Comparison of ENCODE assay signal across 20 cellular contexts in genomic region chr7:48074231-48074654, GRCh38. TPM values are rescaled to one million over a fixed set of nuclear protein-coding genes. Genes with fewer than 3 reads are reported as not detected.
DNase-seq lines count a peak whose midpoint lies in the region; ATAC-seq, FAIRE-seq and TF ChIP-seq lines count a peak whose summit lies in the region.
"Had no signal": no experiment of that assay in that cellular context is flagged by ENCODE, and none has a peak within 500 bp of the region (broad histone marks: within the 10 kb centered on the region; RNA-seq: fewer than 3 reads in every experiment).

No MANE protein-coding gene starts in this region.

- H3K27ac Mint-ChIP-seq in astrocyte (ENCODE audit: unreplicated experiment) = no peak overlapping the region
- H3K27ac Mint-ChIP-seq: WTC11 had no signal

- intact Hi-C loops in HepG2 (cut with micrococcal nuclease; ENCODE audit: unreplicated experiment) = no loop called here

- FAIRE-seq in astrocyte (lab: Jason Lieb, UNC) (no peak), HepG2 (lab: Jason Lieb, UNC) (no peak), frontal cortex (lab: Jason Lieb, UNC) (no peak)
- FAIRE-seq: D721Med, endometrium, H1 had no signal

- peak; percentile 53 for DNase-seq in AG20443 (ENCODE audit: low spot score)
- DNase-seq in astrocyte (ENCODE audit: low read depth) = peak; percentile 14
- no peak for DNase-seq in HepG2 (ENCODE audit: low spot score)
- no peak for DNase-seq in frontal cortex (ENCODE audit: low spot score in 2 of 2)
- no peak for DNase-seq in brain microvascular endothelial cell
- DNase-seq: activated effector memory CD4-positive, alpha-beta T cell treated with anti-CD3 and anti-CD28 coated beads, Interleukin-2, amount 50 U/mL, for 16 hours; BE2C; posterior cingulate gyrus; stimulated activated CD4-positive, alpha-beta T cell treated with anti-CD3 and anti-CD28 coated beads, Interleukin-2, amount 100 ng/mL, for 48 hours; T-helper 1 cell had no signal

- no peak overlapping the region for H3K9ac ChIP-seq in astrocyte (ENCODE audit: low read length)
- no peak overlapping the region for H3K9ac ChIP-seq in HepG2 (ENCODE audit: insufficient read depth, low read depth, low read length)
- H3K9ac ChIP-seq: KMS-11 had no signal

- no peaks in the 10 kb centered on the region for H3K36me3 ChIP-seq in HEK293 (ENCODE audit: control insufficient read depth in 2 of 2, insufficient read depth in 1 of 2, low read length in 2 of 2)
- H3K36me3 ChIP-seq in astrocyte (ENCODE audit: insufficient read depth, low read length) = no peaks in the 10 kb centered on the region
- no peaks in the 10 kb centered on the region for H3K36me3 ChIP-seq in mesodermal cell (ENCODE audit: control insufficient read depth, insufficient read depth, low read length)
- H3K36me3 ChIP-seq in HepG2 (replicated peaks in 1 of 2; ENCODE audit: control insufficient read depth in 1 of 2, insufficient read depth in 2 of 2, low read length in 2 of 2) = no peaks in the 10 kb centered on the region
- H3K36me3 ChIP-seq in brain microvascular endothelial cell (replicated peaks) = no peaks in the 10 kb centered on the region
- H3K36me3 ChIP-seq: BE2C had no signal

- no peak overlapping the region for H2AFZ ChIP-seq in astrocyte (ENCODE audit: low read depth, low read length)
- no peak overlapping the region for H2AFZ ChIP-seq in HepG2 (ENCODE audit: low read length)

- in situ Hi-C loops in HepG2 (cut with HindIII; ENCODE audit: extremely low pct_ligation_motif_present, low pct_unique_long_range_greater_than_20kb) (no loop called here), brain microvascular endothelial cell (cut with HindIII; ENCODE audit: low pct_ligation_motif_present, low sequenced_read_pairs) (no loop called here)

- H3K4me1 ChIP-seq in HEK293 (ENCODE audit: control insufficient read depth, insufficient read depth, low read length) (no peaks in the 10 kb centered on the region), astrocyte (ENCODE audit: insufficient read depth, low read length) (no peaks in the 10 kb centered on the region), mesodermal cell (ENCODE audit: control insufficient read depth, insufficient read depth, low read length, poor library complexity, severe bottlenecking) (peaks cover 7% of the 10 kb centered on the region), HepG2 (ENCODE audit: insufficient read depth, low read length) (no peaks in the 10 kb centered on the region)

- H3K4me1 Mint-ChIP-seq in astrocyte (ENCODE audit: low read depth, unreplicated experiment) = peaks cover 8% of the 10 kb centered on the region
- H3K4me1 Mint-ChIP-seq: WTC11 had no signal

- no peak for ATAC-seq in HepG2
- ATAC-seq in HG03432 (IDR thresholded peaks at IDR 0.05; ENCODE audit: unreplicated experiment) = no peak
- ATAC-seq: WTC11 had no signal

- no peak for TF ChIP-seq RAD21 in HepG2 (CRISPR knock-in tag; IDR thresholded peaks at IDR 0.05)

- H3K27me3 ChIP-seq in astrocyte (ENCODE audit: insufficient read depth, low read length) (no peaks in the 10 kb centered on the region), HepG2 (ENCODE audit: control insufficient read depth in 1 of 2, insufficient read depth in 2 of 2, low read length in 2 of 2) (no peaks in the 10 kb centered on the region), brain microvascular endothelial cell (replicated peaks) (no peaks in the 10 kb centered on the region)
- H3K27me3 ChIP-seq: BE2C had no signal

- no TSS peak for BruUV-seq in HepG2 (replicated peaks; lab: Mats Ljungman, UMichigan)

- no peaks in the 10 kb centered on the region for H3K9me3 Mint-ChIP-seq in astrocyte (ENCODE audit: unreplicated experiment)

- TF ChIP-seq CTCF in HEK293 (tag by site-specific recombination; IDR thresholded peaks at IDR 0.05) = no peak
- TF ChIP-seq CTCF in astrocyte (IDR thresholded peaks at IDR 0.05; ENCODE audit: insufficient read depth, low read depth, low read length) = no peak
- no peak for TF ChIP-seq CTCF in HepG2 (CRISPR knock-in tag; IDR thresholded peaks at IDR 0.05)
- no peak for TF ChIP-seq CTCF in brain microvascular endothelial cell (IDR thresholded peaks at IDR 0.05; ENCODE audit: low read depth, low read length, missing control alignments)

- TF ChIP-seq EP300 in HepG2 (IDR thresholded peaks at IDR 0.05; ENCODE audit: low read depth in 2 of 2, low read length in 2 of 2) = no peak
- no peak for TF ChIP-seq EP300 in HepG2 (CRISPR knock-in tag; IDR thresholded peaks at IDR 0.05; ENCODE audit: borderline replicate concordance)

- H4K20me1 ChIP-seq in astrocyte (ENCODE audit: insufficient read depth, low read length) = no peaks in the 10 kb centered on the region
- no peaks in the 10 kb centered on the region for H4K20me1 ChIP-seq in HepG2 (ENCODE audit: insufficient read depth, low read length)

- no peaks in the 10 kb centered on the region for H3K36me3 Mint-ChIP-seq in astrocyte (ENCODE audit: low read depth, unreplicated experiment)

- no peak overlapping the region for H3K4me3 Mint-ChIP-seq in astrocyte (ENCODE audit: unreplicated experiment)
- H3K4me3 Mint-ChIP-seq: WTC11 had no signal

- H3K9me3 ChIP-seq in HEK293 (ENCODE audit: control insufficient read depth, insufficient read depth, low read depth, low read length) = no peaks in the 10 kb centered on the region
- no peaks in the 10 kb centered on the region for H3K9me3 ChIP-seq in astrocyte (ENCODE audit: insufficient read depth, low read depth, low read length)
- peaks cover 6% of the 10 kb centered on the region for H3K9me3 ChIP-seq in mesodermal cell (ENCODE audit: control insufficient read depth, low read length)
- H3K9me3 ChIP-seq in HepG2 (ENCODE audit: low read length) = no peaks in the 10 kb centered on the region; the same call in 1 of the 2 replicates
- H3K9me3 ChIP-seq: BE2C had no signal

- CTCF ChIA-PET in HEK293 (lab: Yijun Ruan, JAX) = no interaction called here
- CTCF ChIA-PET in HepG2 (lab: Yijun Ruan, JAX; ENCODE audit: low intra/inter-chr PET ratio, low total read pairs) = no interaction called here

- POLR2A ChIA-PET in HEK293 (lab: Yijun Ruan, JAX) (interaction anchor here (1.2 kb wide), 1 partner anchor 14 kb away, joined by 4 read pairs; no protein-coding TSS in a partner anchor), HepG2 (lab: Yijun Ruan, JAX) (no interaction called here)

- no peaks in the 10 kb centered on the region for H3K79me2 ChIP-seq in astrocyte (ENCODE audit: insufficient read depth, low read length)
- no peaks in the 10 kb centered on the region for H3K79me2 ChIP-seq in HepG2 (ENCODE audit: insufficient read depth, low read length)

- no peak for TF ChIP-seq POLR2A in HepG2 (IDR thresholded peaks at IDR 0.05; ENCODE audit: insufficient read depth in 1 of 2, low read depth in 2 of 2, low read length in 2 of 2)

- H3K27ac ChIP-seq in HEK293 (ENCODE audit: extremely low read depth, low read depth, low read length) = no peak overlapping the region
- H3K27ac ChIP-seq in astrocyte (ENCODE audit: low read depth, low read length) = no peak overlapping the region
- peak overlapping the region; percentile 52 for H3K27ac ChIP-seq in mesodermal cell (ENCODE audit: low read depth, low read length, severe bottlenecking)
- no peak overlapping the region for H3K27ac ChIP-seq in HepG2 (ENCODE audit: extremely low read length, insufficient read depth, low read length)
- H3K27ac ChIP-seq in brain microvascular endothelial cell = no peak overlapping the region
- H3K27ac ChIP-seq: KMS-11 had no signal

- H3K4me3 ChIP-seq in HEK293 (ENCODE audit: low read depth, low read length) (no peak overlapping the region), astrocyte (ENCODE audit: insufficient read depth, low read depth, low read length) (no peak overlapping the region), mesodermal cell (ENCODE audit: extremely low read depth, insufficient read depth, low read length, poor library complexity, severe bottlenecking) (no peak overlapping the region), HepG2 (replicated peaks in 1 of 3; ENCODE audit: insufficient read depth in 1 of 3, low read depth in 2 of 3, low read length in 3 of 3) (no peak overlapping the region), brain microvascular endothelial cell (ENCODE audit: low read depth, low read length) (no peak overlapping the region)

- H3K4me2 ChIP-seq in astrocyte (ENCODE audit: low read length) (no peak overlapping the region), HepG2 (ENCODE audit: low read depth, low read length) (no peak overlapping the region)
- H3K4me2 ChIP-seq: KMS-11 had no signal

- H3K27me3 Mint-ChIP-seq in astrocyte (ENCODE audit: low read depth, unreplicated experiment) = peaks cover 3% of the 10 kb centered on the region

RNA-seq across cellular contexts. Expression of gene UPP1, which starts 14.8 kb away (rescaled TPM):
- total RNA-seq in astrocyte = 33.6 and 54.2 TPM in 2 replicates
- polyA plus RNA-seq in mesodermal cell (2013, experiment 1 of 2) = 53.8 TPM
- 42.8 TPM for polyA plus RNA-seq in mesodermal cell (2013, experiment 2 of 2)
- 5.5 and 5.7 TPM in 2 replicates for total RNA-seq in HepG2 (2016; rRNA removed; fragmentation: Illumina TruSeq; extraction: Trizol)
- 4.4 and 7.3 TPM in 2 replicates for total RNA-seq in HepG2 (2016; cell fraction: cytosol; rRNA removed; fragmentation: Illumina TruSeq; extraction: Trizol; ENCODE audit: low read depth)
- total RNA-seq in HepG2 (2016; cell fraction: insoluble cytoplasmic fraction; rRNA removed; fragmentation: Illumina TruSeq; extraction: Trizol) = 5.0 and 5.2 TPM in 2 replicates
- 8.2 and 9.6 TPM in 2 replicates for total RNA-seq in HepG2 (2016; cell fraction: membrane; rRNA removed; fragmentation: Illumina TruSeq; extraction: Trizol)
- 4.1 and 4.4 TPM in 2 replicates for total RNA-seq in HepG2 (2016; cell fraction: nucleus; rRNA removed; fragmentation: Illumina TruSeq; extraction: Trizol)
- 9.8 and 12.4 TPM in 2 replicates for polyA plus RNA-seq in HepG2 (2011; rRNA removed)
- polyA plus RNA-seq in HepG2 (2011; cell fraction: cytosol; rRNA removed) = 9.5 and 11.8 TPM in 2 replicates
- polyA plus RNA-seq in HepG2 (2011; cell fraction: nucleus; rRNA removed) = 20.6 and 22.1 TPM in 2 replicates
- 5.4 and 9.0 TPM in 2 replicates for polyA plus RNA-seq in HepG2 (2012)
- 7.9 and 9.8 TPM in 2 replicates for polyA plus RNA-seq in HepG2 (2016; cell fraction: cytosol; fragmentation: Illumina TruSeq; extraction: Trizol; ENCODE audit: low read depth)
- polyA plus RNA-seq in HepG2 (2016; cell fraction: insoluble cytoplasmic fraction; fragmentation: Illumina TruSeq; extraction: Trizol; ENCODE audit: low read depth) = 7.1 and 8.0 TPM in 2 replicates
- 8.1 and 8.4 TPM in 2 replicates for polyA plus RNA-seq in HepG2 (2016; cell fraction: membrane; fragmentation: Illumina TruSeq; extraction: Trizol; ENCODE audit: low read depth)
- polyA plus RNA-seq in HepG2 (2016; cell fraction: nucleus; fragmentation: Illumina TruSeq; extraction: Trizol; ENCODE audit: insufficient read depth, low read depth) = 8.7 and 10.6 TPM in 2 replicates
- 7.2 and 13.8 TPM in 2 replicates for polyA minus RNA-seq in HepG2 (2011; rRNA and poly(A)+ RNA removed; ENCODE audit: low replicate concordance)
- polyA minus RNA-seq in HepG2 (2011; cell fraction: cytosol; rRNA and poly(A)+ RNA removed) = 3.3 and 3.4 TPM in 2 replicates
- polyA minus RNA-seq in HepG2 (2011; cell fraction: nucleus; rRNA and poly(A)+ RNA removed) = 7.9 and 9.2 TPM in 2 replicates
- 3.3 TPM for total RNA-seq in frontal cortex

RNA-seq across cellular contexts. Expression of gene C7orf57, which starts 38.9 kb away (rescaled TPM):
- not detected in 2 replicates for total RNA-seq in astrocyte
- 0.26 TPM for polyA plus RNA-seq in mesodermal cell (2013, experiment 1 of 2)
- 0.35 TPM for polyA plus RNA-seq in mesodermal cell (2013, experiment 2 of 2)
- not detected in 2 replicates for total RNA-seq in HepG2 (2016; rRNA removed; fragmentation: Illumina TruSeq; extraction: Trizol)
- not detected in 2 replicates for total RNA-seq in HepG2 (2016; cell fraction: cytosol; rRNA removed; fragmentation: Illumina TruSeq; extraction: Trizol; ENCODE audit: low read depth)
- not detected in 2 replicates for total RNA-seq in HepG2 (2016; cell fraction: insoluble cytoplasmic fraction; rRNA removed; fragmentation: Illumina TruSeq; extraction: Trizol)
- total RNA-seq in HepG2 (2016; cell fraction: membrane; rRNA removed; fragmentation: Illumina TruSeq; extraction: Trizol) = not detected in 2 replicates
- not detected in 2 replicates for total RNA-seq in HepG2 (2016; cell fraction: nucleus; rRNA removed; fragmentation: Illumina TruSeq; extraction: Trizol)
- not detected in 2 replicates for polyA plus RNA-seq in HepG2 (2011; rRNA removed)
- not detected in 2 replicates for polyA plus RNA-seq in HepG2 (2011; cell fraction: cytosol; rRNA removed)
- not detected in 2 replicates for polyA plus RNA-seq in HepG2 (2011; cell fraction: nucleus; rRNA removed)
- not detected in 2 replicates for polyA plus RNA-seq in HepG2 (2012)
- polyA plus RNA-seq in HepG2 (2016; cell fraction: cytosol; fragmentation: Illumina TruSeq; extraction: Trizol; ENCODE audit: low read depth) = not detected in 2 replicates
- not detected in 2 replicates for polyA plus RNA-seq in HepG2 (2016; cell fraction: insoluble cytoplasmic fraction; fragmentation: Illumina TruSeq; extraction: Trizol; ENCODE audit: low read depth)
- polyA plus RNA-seq in HepG2 (2016; cell fraction: membrane; fragmentation: Illumina TruSeq; extraction: Trizol; ENCODE audit: low read depth) = not detected in 2 replicates
- polyA plus RNA-seq in HepG2 (2016; cell fraction: nucleus; fragmentation: Illumina TruSeq; extraction: Trizol; ENCODE audit: insufficient read depth, low read depth) = not detected in 2 replicates
- not detected in 2 replicates for polyA minus RNA-seq in HepG2 (2011; rRNA and poly(A)+ RNA removed; ENCODE audit: low replicate concordance)
- polyA minus RNA-seq in HepG2 (2011; cell fraction: cytosol; rRNA and poly(A)+ RNA removed) = not detected in 2 replicates
- not detected in 2 replicates for polyA minus RNA-seq in HepG2 (2011; cell fraction: nucleus; rRNA and poly(A)+ RNA removed)
- total RNA-seq in frontal cortex = under 0.01 TPM
- total RNA-seq: liver had no signal
- polyA plus RNA-seq: liver had no signal

RNA-seq across cellular contexts. Expression of gene SUN3, which starts 45.3 kb away (rescaled TPM):
- total RNA-seq in astrocyte (not detected in 2 replicates), HepG2 (2016; rRNA removed; fragmentation: Illumina TruSeq; extraction: Trizol) (not detected in 2 replicates), frontal cortex (not detected)
- polyA plus RNA-seq in mesodermal cell (2013, experiment 1 of 2) = not detected
- polyA plus RNA-seq in mesodermal cell (2013, experiment 2 of 2) = not detected
- total RNA-seq in HepG2 (2016; cell fraction: cytosol; rRNA removed; fragmentation: Illumina TruSeq; extraction: Trizol; ENCODE audit: low read depth) = not detected in 2 replicates
- not detected in 2 replicates for total RNA-seq in HepG2 (2016; cell fraction: insoluble cytoplasmic fraction; rRNA removed; fragmentation: Illumina TruSeq; extraction: Trizol)
- not detected in 2 replicates for total RNA-seq in HepG2 (2016; cell fraction: membrane; rRNA removed; fragmentation: Illumina TruSeq; extraction: Trizol)
- total RNA-seq in HepG2 (2016; cell fraction: nucleus; rRNA removed; fragmentation: Illumina TruSeq; extraction: Trizol) = not detected in 2 replicates
- polyA plus RNA-seq in HepG2 (2011; rRNA removed) = not detected in 2 replicates
- not detected in 2 replicates for polyA plus RNA-seq in HepG2 (2011; cell fraction: cytosol; rRNA removed)
- not detected in 2 replicates for polyA plus RNA-seq in HepG2 (2011; cell fraction: nucleus; rRNA removed)
- not detected in 2 replicates for polyA plus RNA-seq in HepG2 (2012)
- polyA plus RNA-seq in HepG2 (2016; cell fraction: cytosol; fragmentation: Illumina TruSeq; extraction: Trizol; ENCODE audit: low read depth) = not detected in 2 replicates
- polyA plus RNA-seq in HepG2 (2016; cell fraction: insoluble cytoplasmic fraction; fragmentation: Illumina TruSeq; extraction: Trizol; ENCODE audit: low read depth) = not detected in 2 replicates
- polyA plus RNA-seq in HepG2 (2016; cell fraction: membrane; fragmentation: Illumina TruSeq; extraction: Trizol; ENCODE audit: low read depth) = not detected in 2 replicates
- polyA plus RNA-seq in HepG2 (2016; cell fraction: nucleus; fragmentation: Illumina TruSeq; extraction: Trizol; ENCODE audit: insufficient read depth, low read depth) = not detected in 2 replicates
- polyA minus RNA-seq in HepG2 (2011; rRNA and poly(A)+ RNA removed; ENCODE audit: low replicate concordance) = not detected in 2 replicates
- polyA minus RNA-seq in HepG2 (2011; cell fraction: cytosol; rRNA and poly(A)+ RNA removed) = not detected in 2 replicates
- not detected in 2 replicates for polyA minus RNA-seq in HepG2 (2011; cell fraction: nucleus; rRNA and poly(A)+ RNA removed)
- total RNA-seq: H1, liver, subcutaneous adipose tissue, WTC11 had no signal
- polyA plus RNA-seq: H1, liver had no signal

Comparison
In these comparisons a context has a peak if more than half of its experiments do, and no peak if none do; other contexts are left out.
1. DNase-seq: peak in AG20443 (single experiment) and astrocyte (single experiment); none in HepG2 (single experiment), frontal cortex (0 of 2) and brain microvascular endothelial cell (single experiment).